Comparison of ENCODE assay signal across 10 cellular contexts in genomic region chr22:38428714-38429113, GRCh38. TPM values are rescaled to one million over a fixed set of nuclear protein-coding genes. Genes with fewer than 3 reads are reported as not detected.
"Had no signal": no experiment of that assay in that cellular context is flagged by ENCODE, and none has a peak within 500 bp of the region (broad histone marks: within the 10 kb centered on the region; RNA-seq: fewer than 3 reads in every experiment).

No MANE protein-coding gene starts in this region.

- FAIRE-seq: H1, H54 had no signal

- H3K27ac ChIP-seq: GM23248 had no signal

- H3K4me3 ChIP-seq: GM23248, GM23338, HAP-1 had no signal

- H3K4me2 ChIP-seq: GM23338 had no signal

- DNase-seq: GM23248, GOT3, H7, HCEC 1CT, HFFc6 had no signal

- H3K4me1 ChIP-seq: HAP-1 had no signal

- H3K9ac ChIP-seq: GM23248 had no signal

- H3K36me3 ChIP-seq: HAP-1 had no signal

- ATAC-seq: GM23338, HCT116 had no signal

- H2AFZ ChIP-seq: GM23248, GM23338 had no signal

- H3K9me3 ChIP-seq: HAP-1 had no signal

RNA-seq across cellular contexts. Expression of gene KCNJ4, which starts 26.3 kb away (rescaled TPM):
- total RNA-seq: GM23248, HFFc6 had no signal
- polyA plus RNA-seq: GM23248 had no signal
